15 cellular contexts compared by ENCODE assay signal in the genomic region with DNA sequence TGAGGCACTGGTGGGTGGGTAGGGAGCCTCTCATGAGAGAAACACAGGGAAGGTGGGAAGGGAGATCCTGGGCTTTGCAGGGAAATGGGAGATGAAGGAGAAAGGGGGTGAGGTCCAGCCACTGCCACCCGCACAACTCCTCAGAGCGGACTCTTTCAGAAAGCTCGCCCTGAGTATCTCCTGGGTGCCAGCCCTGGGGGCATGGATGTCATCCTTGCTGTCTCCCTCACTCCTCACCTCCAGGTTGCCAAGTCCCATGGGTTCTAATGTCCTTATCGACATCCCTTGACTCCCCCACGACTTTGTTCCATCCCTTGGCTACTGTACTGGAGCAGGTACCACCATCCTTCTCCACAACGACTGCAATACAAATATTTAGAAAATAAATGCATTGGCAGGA. TPM values are rescaled to one million over a fixed set of nuclear protein-coding genes. Genes with fewer than 3 reads are reported as not detected.
DNase-seq lines count a peak whose midpoint lies in the region; TF ChIP-seq lines count a peak whose summit lies in the region.
"Had no signal": no experiment of that assay in that cellular context is flagged by ENCODE, and none has a peak within 500 bp of the region (broad histone marks: within the 10 kb centered on the region; RNA-seq: fewer than 3 reads in every experiment).

No MANE protein-coding gene starts in this region.

- no peak overlapping the region for H3K4me3 ChIP-seq in esophagus squamous epithelium
- no peak overlapping the region for H3K4me3 ChIP-seq in sigmoid colon
- no peak overlapping the region for H3K4me3 ChIP-seq in transverse colon
- H3K4me3 ChIP-seq in coronary artery: no peak overlapping the region
- H3K4me3 ChIP-seq: A549 had no signal

- TF ChIP-seq CTCF in esophagus squamous epithelium (IDR thresholded peaks at IDR 0.05): no peak
- TF ChIP-seq CTCF in osteocyte (IDR thresholded peaks at IDR 0.05): no peak
- no peak for TF ChIP-seq CTCF in sigmoid colon (IDR thresholded peaks at IDR 0.05)
- TF ChIP-seq CTCF in transverse colon (IDR thresholded peaks at IDR 0.05): no peak
- no peak for TF ChIP-seq CTCF in coronary artery (IDR thresholded peaks at IDR 0.05)

- H3K36me3 ChIP-seq in esophagus squamous epithelium (peaks cover 0 to 63% (median 0%) of the 10 kb centered on the region in 3 donors), sigmoid colon (peaks cover 0 to under 1% (median 0%) of the 10 kb centered on the region in 4 donors), transverse colon (no peaks in the 10 kb centered on the region)
- H3K36me3 ChIP-seq: BE2C had no signal

- H3K27me3 ChIP-seq in esophagus squamous epithelium: no peaks in the 10 kb centered on the region
- no peaks in the 10 kb centered on the region for H3K27me3 ChIP-seq in sigmoid colon
- H3K27me3 ChIP-seq in transverse colon: no peaks in the 10 kb centered on the region
- H3K27me3 ChIP-seq: BE2C had no signal

- peaks cover 0 to 14% (median 7%) of the 10 kb centered on the region in 3 donors for H3K4me1 ChIP-seq in esophagus squamous epithelium
- peaks cover 0 to 77% (median 76%) of the 10 kb centered on the region in 4 donors for H3K4me1 ChIP-seq in sigmoid colon
- H3K4me1 ChIP-seq in transverse colon: peaks cover 11 to 26% (median 17%) of the 10 kb centered on the region in 4 donors
- H3K4me1 ChIP-seq: A549 had no signal

- intact Hi-C loops in esophagus squamous epithelium (cut with DNase I) (no loop called here), sigmoid colon (cut with DNase I) (no loop called here), transverse colon (cut with DNase I; ENCODE audit: low total_unique reads) (loop anchor here (1.0 kb wide), 1 partner anchor 12 kb away; no protein-coding TSS in a partner anchor)

- no peak overlapping the region for H3K27ac Mint-ChIP-seq in osteocyte (ENCODE audit: unreplicated experiment)
- H3K27ac Mint-ChIP-seq: CD4-positive, alpha-beta memory T cell had no signal

- H3K9me3 ChIP-seq in esophagus squamous epithelium (no peaks in the 10 kb centered on the region), sigmoid colon (no peaks in the 10 kb centered on the region), transverse colon (no peaks in the 10 kb centered on the region)
- H3K9me3 ChIP-seq: A549, BE2C had no signal

- H3K27ac ChIP-seq in esophagus squamous epithelium (peak overlapping the region in 3 of 4 donors; percentile 63 to 69 (median 69)), sigmoid colon (peak overlapping the region; percentile 90 to 100 (median 96)), transverse colon (peak overlapping the region; percentile 40 to 91 (median 79)), coronary artery (no peak overlapping the region)
- H3K27ac ChIP-seq: A549, C4-2B had no signal

- in situ Hi-C loops in transverse colon (cut with MboI; ENCODE audit: low pct_ligation_motif_present in 1 of 4, low pct_unique_long_range_greater_than_20kb in 1 of 4, low sequenced_read_pairs in 3 of 4): no loop called here

- no peak for TF ChIP-seq POLR2A in esophagus squamous epithelium (IDR thresholded peaks at IDR 0.05)
- TF ChIP-seq POLR2A in sigmoid colon (IDR thresholded peaks at IDR 0.05): no peak
- TF ChIP-seq POLR2A in transverse colon (IDR thresholded peaks at IDR 0.05): no peak

- TF ChIP-seq EP300 in sigmoid colon (IDR thresholded peaks at IDR 0.05) (no peak), transverse colon (IDR thresholded peaks at IDR 0.05; ENCODE audit: low read depth) (no peak)

- no peak overlapping the region for H3K4me3 Mint-ChIP-seq in osteocyte (ENCODE audit: unreplicated experiment)
- H3K4me3 Mint-ChIP-seq: CD4-positive, alpha-beta memory T cell had no signal

- 83 to 88% methylated on average over 6 of the region's 6 CpGs for WGBS in esophagus squamous epithelium, 2 donors
- 90 to 94% methylated on average over 6 of the region's 6 CpGs for WGBS in sigmoid colon, 2 donors
- WGBS in transverse colon (ENCODE audit: low coverage in 1 of 2), 2 donors: 87 to 100% methylated on average over 2 to 6 of the region's 6 CpGs

- H3K27me3 Mint-ChIP-seq in osteocyte (ENCODE audit: unreplicated experiment): no peaks in the 10 kb centered on the region

- peaks cover 11% of the 10 kb centered on the region for H3K4me1 Mint-ChIP-seq in osteocyte (ENCODE audit: unreplicated experiment)
- H3K4me1 Mint-ChIP-seq: CD4-positive, alpha-beta memory T cell had no signal

- peaks cover 18% of the 10 kb centered on the region for H3K36me3 Mint-ChIP-seq in osteocyte (ENCODE audit: unreplicated experiment)
- H3K36me3 Mint-ChIP-seq: CD4-positive, alpha-beta memory T cell had no signal

- no peak for DNase-seq in esophagus squamous epithelium (lab: John Stamatoyannopoulos, UW)
- peak; percentile 75 for DNase-seq in osteocyte (ENCODE audit: extremely low spot score, unreplicated experiment)
- no peak for DNase-seq in sigmoid colon
- no peak for DNase-seq in transverse colon
- no peak for DNase-seq in coronary artery (ENCODE audit: low spot score)
- DNase-seq in GF-D8 (lab: John Stamatoyannopoulos, UW): no peak
- no peak for DNase-seq in H4 (ENCODE audit: low spot score)
- DNase-seq: BE2C; CD4-positive, alpha-beta memory T cell; DMS153; DMS79 treated with DMSO at 0.1 percent for 48 hours; EL; IMR-90 had no signal

- no peaks in the 10 kb centered on the region for H3K9me3 Mint-ChIP-seq in osteocyte (ENCODE audit: unreplicated experiment)
- H3K9me3 Mint-ChIP-seq: CD4-positive, alpha-beta memory T cell had no signal

RNA-seq across cellular contexts. Expression of a gene that starts 40.9 kb away (rescaled TPM):
- total RNA-seq in esophagus squamous epithelium: 100 to 1,000 TPM in 1 of 4 donors, 10 to 100 TPM in 3; 18.1 to 262 (median 42.0) TPM
- 5.5 and 5.9 TPM in 2 replicates for total RNA-seq in osteocyte
- total RNA-seq in sigmoid colon: 1,000 to 10,000 TPM in 3 of 4 donors, 100 to 1,000 TPM in 1; 731 to 1,357 (median 1,117) TPM
- polyA plus RNA-seq in sigmoid colon: 10 to 100 TPM in 1 of 3 donors, 1 to 10 TPM in 1, under 1 TPM in 1; 0.69 to 31.9 (median 9.0) TPM
- 100 to 1,000 TPM in 2 of 4 donors, 10 to 100 TPM in 2; 98.3 to 414 (median 158) TPM for total RNA-seq in transverse colon
- 6.6 and 8.0 TPM in 2 replicates for total RNA-seq in H4 (2014; rRNA removed; shearing (Covaris generic))

Comparison
In these comparisons a context has a peak if more than half of its experiments do, and no peak if none do; other contexts are left out.
1. H3K27ac ChIP-seq: peak in esophagus squamous epithelium (3 of 4), sigmoid colon (4 of 4) and transverse colon (4 of 4); none in coronary artery (0 of 2).